In the genomic region with DNA sequence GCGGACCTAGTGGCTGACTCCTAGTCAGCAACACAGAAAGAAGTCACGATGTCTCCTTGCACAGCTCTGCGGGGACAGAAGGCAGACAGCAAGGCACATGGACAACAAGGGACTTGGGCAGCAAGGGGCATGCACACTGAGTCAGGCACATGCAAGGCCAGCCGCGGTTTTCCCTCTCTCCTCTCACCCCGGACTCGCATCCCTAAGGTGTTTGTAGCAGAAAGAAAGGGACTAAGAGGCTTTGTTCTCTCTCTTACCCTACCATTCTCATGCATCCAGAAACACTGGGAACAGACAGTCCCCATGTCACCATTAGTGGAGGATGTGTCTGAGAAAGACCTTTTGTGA, we compare ENCODE assay signal across 26 cellular contexts.
DNase-seq lines count a peak whose midpoint lies in the region; ATAC-seq, FAIRE-seq and TF ChIP-seq lines count a peak whose summit lies in the region.
"Had no signal": no experiment of that assay in that cellular context is flagged by ENCODE, and none has a peak within 500 bp of the region (broad histone marks: within the 10 kb centered on the region; RNA-seq: fewer than 3 reads in every experiment).

No MANE protein-coding gene starts in this region.

- no peak for TF ChIP-seq CTCF in kidney (IDR thresholded peaks at IDR 0.05; ENCODE audit: borderline replicate concordance, extremely low read depth, insufficient read depth)
- TF ChIP-seq CTCF in CD8-positive, alpha-beta T cell (IDR thresholded peaks at IDR 0.05): no peak

- H3K4me3 ChIP-seq in NT2/D1 (ENCODE audit: insufficient read length, low read depth) (no peak overlapping the region), kidney (ENCODE audit: low read length in 2 of 2) (no peak overlapping the region)
- no peak overlapping the region for H3K4me3 ChIP-seq in CD8-positive, alpha-beta T cell (ENCODE audit: low read depth, low read length)
- H3K4me3 ChIP-seq: GM23248, MG63 had no signal

- POLR2A ChIA-PET in CD8-positive, alpha-beta T cell (lab: Charles Lee): no interaction called here

- H3K9ac ChIP-seq in NT2/D1 (ENCODE audit: insufficient read length, low read depth) (no peak overlapping the region), kidney (ENCODE audit: low read length in 2 of 2) (no peak overlapping the region)
- H3K9ac ChIP-seq: GM23248, SK-N-SH had no signal

- H3K27me3 ChIP-seq in NT2/D1 (ENCODE audit: insufficient read depth, insufficient read length): no peaks in the 10 kb centered on the region
- no peaks in the 10 kb centered on the region for H3K27me3 ChIP-seq in CD8-positive, alpha-beta T cell (ENCODE audit: insufficient read depth, low read length)
- H3K27me3 ChIP-seq: MG63 had no signal

- no peak overlapping the region for H3K4me3 Mint-ChIP-seq in stimulated activated memory B cell treated with anti-CD40 and anti-IgM and Interleukin-4, amounts not matched to agents 10 μg/mL and 1 μg/mL and 100 μg/mL, for 72 hours
- H3K4me3 Mint-ChIP-seq in CD8-positive, alpha-beta T cell: no peak overlapping the region
- H3K4me3 Mint-ChIP-seq: B cell had no signal

- H3K27ac Mint-ChIP-seq in stimulated activated memory B cell treated with anti-CD40 and anti-IgM and Interleukin-4, amounts not matched to agents 10 μg/mL and 1 μg/mL and 100 μg/mL, for 72 hours: no peak overlapping the region
- H3K27ac Mint-ChIP-seq in CD8-positive, alpha-beta T cell: no peak overlapping the region
- H3K27ac Mint-ChIP-seq: B cell had no signal

- CTCF ChIA-PET in CD8-positive, alpha-beta T cell (lab: Charles Lee): no interaction called here

- intact Hi-C loops in kidney (cut with DNase I): no loop called here
- intact Hi-C loops in CD8-positive, alpha-beta T cell (cut with DNase I, micrococcal nuclease): no loop called here

- H3K27ac ChIP-seq in kidney (ENCODE audit: low read depth in 2 of 2, low read length in 2 of 2): no peak overlapping the region
- H3K27ac ChIP-seq in CD8-positive, alpha-beta T cell (ENCODE audit: low read depth, low read length): no peak overlapping the region
- H3K27ac ChIP-seq: C4-2B, GM23248 had no signal

- no peaks in the 10 kb centered on the region for H3K36me3 ChIP-seq in NT2/D1 (ENCODE audit: insufficient read depth, insufficient read length, low read length)
- no peaks in the 10 kb centered on the region for H3K36me3 ChIP-seq in kidney (ENCODE audit: control insufficient read depth in 1 of 2, insufficient read depth in 2 of 2, low read length in 2 of 2)
- no peaks in the 10 kb centered on the region for H3K36me3 ChIP-seq in CD8-positive, alpha-beta T cell (ENCODE audit: insufficient read depth, low read length)
- H3K36me3 ChIP-seq: MG63 had no signal

- H3K4me1 ChIP-seq in NT2/D1 (ENCODE audit: insufficient read depth, insufficient read length): peaks cover 2% of the 10 kb centered on the region
- H3K4me1 ChIP-seq in kidney (ENCODE audit: control insufficient read depth in 1 of 2, insufficient read depth in 1 of 2, low read depth in 1 of 2, low read length in 2 of 2): no peaks in the 10 kb centered on the region
- no peaks in the 10 kb centered on the region for H3K4me1 ChIP-seq in CD8-positive, alpha-beta T cell (ENCODE audit: insufficient read depth, low read length)

- peaks cover 8% of the 10 kb centered on the region for H3K9me3 Mint-ChIP-seq in stimulated activated memory B cell treated with anti-CD40 and anti-IgM and Interleukin-4, amounts not matched to agents 10 μg/mL and 1 μg/mL and 100 μg/mL, for 72 hours
- H3K9me3 Mint-ChIP-seq in CD8-positive, alpha-beta T cell: no peaks in the 10 kb centered on the region

- no peaks in the 10 kb centered on the region for H3K4me1 Mint-ChIP-seq in stimulated activated memory B cell treated with anti-CD40 and anti-IgM and Interleukin-4, amounts not matched to agents 10 μg/mL and 1 μg/mL and 100 μg/mL, for 72 hours
- H3K4me1 Mint-ChIP-seq in CD8-positive, alpha-beta T cell (ENCODE audit: low read depth): no peaks in the 10 kb centered on the region
- H3K4me1 Mint-ChIP-seq: B cell had no signal

- no peaks in the 10 kb centered on the region for H3K36me3 Mint-ChIP-seq in stimulated activated memory B cell treated with anti-CD40 and anti-IgM and Interleukin-4, amounts not matched to agents 10 μg/mL and 1 μg/mL and 100 μg/mL, for 72 hours
- no peaks in the 10 kb centered on the region for H3K36me3 Mint-ChIP-seq in CD8-positive, alpha-beta T cell

- peak; percentile 27 for ATAC-seq in stimulated activated memory B cell treated with anti-CD40 and anti-IgM and Interleukin-4, amounts not matched to agents 10 μg/mL and 1 μg/mL and 100 μg/mL, for 72 hours
- ATAC-seq in CD8-positive, alpha-beta T cell: no peak
- no peak for ATAC-seq in HG03045 (IDR thresholded peaks at IDR 0.05; ENCODE audit: unreplicated experiment)
- ATAC-seq: HCT116, PC-3 had no signal

- no peak for TF ChIP-seq POLR2A in H54 (IDR thresholded peaks at IDR 0.05; ENCODE audit: low read depth, low read length)

- DNase-seq in ELF-1 (ENCODE audit: low read depth, low spot score) (peak; percentile 6), NT2/D1 (ENCODE audit: low read depth, low spot score) (peak; percentile 42), kidney (peak; percentile 54), H54 (ENCODE audit: insufficient read length, low spot score) (no peak)
- no peak for DNase-seq in CD8-positive, alpha-beta T cell
- DNase-seq: Calu3, DMS79 treated with DMSO at 0.1 percent for 48 hours, GM23248, KG1, MG63, NCI-H1105 treated with DMSO at 0.1 percent for 48 hours, NCI-H146, NCI-H2107, NCI-H524 treated with DMSO at 0.1 percent for 48 hours, NCI-H774, PC-3, SK-N-SH, SW 1271 had no signal

- no peak for FAIRE-seq in kidney (lab: Jason Lieb, UNC)
- FAIRE-seq in H54 (lab: Jason Lieb, UNC): no peak
- FAIRE-seq: GM12892, GM19239, HTR-8/SVneo had no signal

- H3K9me3 ChIP-seq in NT2/D1 (ENCODE audit: insufficient read depth, low read length): no peaks in the 10 kb centered on the region
- no peaks in the 10 kb centered on the region for H3K9me3 ChIP-seq in kidney (ENCODE audit: control insufficient read depth in 1 of 2, low read length in 2 of 2)
- no peaks in the 10 kb centered on the region for H3K9me3 ChIP-seq in CD8-positive, alpha-beta T cell (ENCODE audit: low read length)
- H3K9me3 ChIP-seq: MG63 had no signal

- no peaks in the 10 kb centered on the region for H3K27me3 Mint-ChIP-seq in stimulated activated memory B cell treated with anti-CD40 and anti-IgM and Interleukin-4, amounts not matched to agents 10 μg/mL and 1 μg/mL and 100 μg/mL, for 72 hours
- no peaks in the 10 kb centered on the region for H3K27me3 Mint-ChIP-seq in CD8-positive, alpha-beta T cell (ENCODE audit: low read depth)
- H3K27me3 Mint-ChIP-seq: B cell had no signal

Comparison
In these comparisons a context has a peak if more than half of its experiments do, and no peak if none do; other contexts are left out.
1. DNase-seq: peak in ELF-1 (single experiment), NT2/D1 (single experiment) and kidney (single experiment); none in CD8-positive, alpha-beta T cell (0 of 7) and H54 (single experiment).